11 cellular contexts compared by ENCODE assay signal in the genomic region with DNA sequence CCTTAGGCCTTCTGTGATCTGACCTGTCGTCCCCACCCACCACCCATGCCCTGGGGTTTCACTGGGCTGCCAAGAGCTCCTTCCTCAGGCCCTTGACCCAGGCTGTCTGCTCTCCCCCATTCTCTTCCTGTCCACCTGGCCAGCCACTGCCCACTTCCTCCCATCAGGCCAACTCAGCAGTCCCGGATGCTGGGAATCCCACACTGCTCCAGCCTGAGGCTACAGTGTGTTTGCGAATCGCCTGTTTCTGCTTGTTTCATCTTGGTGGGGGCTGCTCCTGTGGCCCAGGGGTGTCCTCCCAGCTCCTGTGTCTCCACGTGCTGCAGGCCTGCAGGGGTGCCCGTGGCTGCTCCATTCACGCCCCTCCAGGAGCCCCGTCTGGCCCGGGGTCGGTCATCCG. TPM values are rescaled to one million over a fixed set of nuclear protein-coding genes. Genes with fewer than 3 reads are reported as not detected.
DNase-seq lines count a peak whose midpoint lies in the region; ATAC-seq, FAIRE-seq and TF ChIP-seq lines count a peak whose summit lies in the region.
"Had no signal": no experiment of that assay in that cellular context is flagged by ENCODE, and none has a peak within 500 bp of the region (broad histone marks: within the 10 kb centered on the region; RNA-seq: fewer than 3 reads in every experiment).

No MANE protein-coding gene starts in this region.

- peak; percentile 60 for DNase-seq in HT1080 (ENCODE audit: low read depth)
- DNase-seq in UCSD-AML1 (lab: John Stamatoyannopoulos, UW; ENCODE audit: unreplicated experiment): peak; percentile 27
- no peak for DNase-seq in keratinocyte (ENCODE audit: low read depth, low spot score)
- no peak for DNase-seq in mesenteric fat pad (ENCODE audit: low spot score)
- no peak for DNase-seq in activated CD4-positive, alpha-beta T cell treated with anti-CD3 and anti-CD28 coated beads, Interleukin-2, amount 50 U/mL, for 48 hours
- no peak for DNase-seq in foreskin fibroblast

- H4K20me1 ChIP-seq in BLaER1: peaks cover 63% of the 10 kb centered on the region
- peaks cover 6% of the 10 kb centered on the region for H4K20me1 ChIP-seq in keratinocyte (ENCODE audit: control insufficient read depth, extremely low read depth, insufficient read depth, low read length)

- H3K9ac ChIP-seq in BLaER1 (no peak overlapping the region), keratinocyte (ENCODE audit: control insufficient read depth, extremely low read depth, insufficient read depth, low read length) (no peak overlapping the region)
- H3K9ac ChIP-seq: KMS-11 had no signal

- H3K4me1 ChIP-seq in BLaER1 (peaks cover 75% of the 10 kb centered on the region), keratinocyte (ENCODE audit: control insufficient read depth, extremely low read depth, insufficient read depth, low read length) (peaks cover 20% of the 10 kb centered on the region)

- H3K4me3 ChIP-seq in BLaER1 (no peak overlapping the region), keratinocyte (ENCODE audit: control insufficient read depth in 2 of 3, extremely low read depth in 1 of 3, insufficient read depth in 2 of 3, low read depth in 1 of 3, low read length in 3 of 3) (no peak overlapping the region), foreskin fibroblast (ENCODE audit: low read depth in 1 of 2, low read length in 2 of 2) (no peak overlapping the region)

- no peak overlapping the region for H3K27ac ChIP-seq in BLaER1
- H3K27ac ChIP-seq in keratinocyte (ENCODE audit: control insufficient read depth, insufficient read depth, low read length): no peak overlapping the region
- H3K27ac ChIP-seq: gastrocnemius medialis, KMS-11 had no signal

- H3K36me3 ChIP-seq in BLaER1 (no peaks in the 10 kb centered on the region), keratinocyte (ENCODE audit: control insufficient read depth in 2 of 2, extremely low read depth in 1 of 2, insufficient read depth in 2 of 2, low read length in 2 of 2) (no peaks in the 10 kb centered on the region)
- H3K36me3 ChIP-seq: gastrocnemius medialis had no signal

- dilution Hi-C loops in keratinocyte (cut with MboI; ENCODE audit: extremely low pct_ligation_motif_present, low sequenced_read_pairs): no loop called here

- H3K9me1 ChIP-seq in keratinocyte (ENCODE audit: control insufficient read depth, extremely low read depth, insufficient read depth, low read length): no peaks in the 10 kb centered on the region

- H3K27me3 ChIP-seq in BLaER1 (peaks cover 61% of the 10 kb centered on the region), keratinocyte (ENCODE audit: control insufficient read depth, extremely low read depth, insufficient read depth, low read length) (peaks cover 26% of the 10 kb centered on the region)

- FAIRE-seq in keratinocyte (lab: Jason Lieb, UNC): no peak

- H3K79me2 ChIP-seq in keratinocyte (ENCODE audit: control insufficient read depth, insufficient read depth, low read length): peaks cover 8% of the 10 kb centered on the region

- H3K4me2 ChIP-seq in BLaER1 (peak overlapping the region; percentile 100), keratinocyte (ENCODE audit: control insufficient read depth, extremely low read depth, insufficient read depth, low read depth, low read length) (peak overlapping the region; percentile 37)
- H3K4me2 ChIP-seq: KMS-11 had no signal

- H2AFZ ChIP-seq in keratinocyte (ENCODE audit: control insufficient read depth, low read length): no peak overlapping the region

- no peak for ATAC-seq in activated CD4-positive, CD25-positive, alpha-beta regulatory T cell treated with anti-CD3 and anti-CD28 coated beads, Interleukin-2, amount 50 U/mL, for 24 hours

- H3K9me3 ChIP-seq in BLaER1: no peaks in the 10 kb centered on the region
- no peaks in the 10 kb centered on the region for H3K9me3 ChIP-seq in keratinocyte (ENCODE audit: control insufficient read depth, low read depth, low read length)
- H3K9me3 ChIP-seq: gastrocnemius medialis had no signal

- TF ChIP-seq CTCF in keratinocyte (optimal IDR thresholded peaks at IDR 0.05 in 1 of 3, IDR thresholded peaks at IDR 0.05 in 1 of 3, conservative IDR thresholded peaks at IDR 0.05 in 1 of 3; ENCODE audit: extremely low read depth in 1 of 3, insufficient read depth in 2 of 3, low read length in 3 of 3) (no peak), foreskin fibroblast (IDR thresholded peaks at IDR 0.05; ENCODE audit: low read depth, low read length) (no peak)

RNA-seq across cellular contexts. Expression of a gene that starts 0.8 kb away (rescaled TPM):
- 119 and 152 TPM in 2 replicates for total RNA-seq in HT1080 (2014; rRNA removed; shearing (Covaris generic))
- 45.2 and 64.3 TPM in 2 replicates for polyA plus RNA-seq in HT1080 (2015; cell fraction: cytosol; rRNA removed)
- 31.3 and 37.7 TPM in 2 replicates for polyA plus RNA-seq in HT1080 (2015; cell fraction: nucleus; rRNA removed)
- polyA plus RNA-seq in keratinocyte: 27.1 to 171 TPM (median 42.1 TPM) in 3 replicates
- 6.8 TPM for polyA plus RNA-seq in keratinocyte (2011; ENCODE audit: low read depth)
- 34.2 and 182 TPM in 2 replicates for polyA plus RNA-seq in keratinocyte (2011; cell fraction: cytosol; rRNA removed)
- polyA plus RNA-seq in keratinocyte (2011; cell fraction: nucleus; rRNA removed): 19.9 and 47.2 TPM in 2 replicates
- polyA plus RNA-seq in keratinocyte (2012; ENCODE audit: low replicate concordance): 45.7 and 85.4 TPM in 2 replicates
- polyA minus RNA-seq in keratinocyte: 8.2 to 26.2 TPM (median 21.2 TPM) in 3 replicates
- polyA minus RNA-seq in keratinocyte (2011; cell fraction: cytosol; rRNA and poly(A)+ RNA removed): 197 TPM
- 23.7 and 32.2 TPM in 2 replicates for polyA minus RNA-seq in keratinocyte (2011; cell fraction: nucleus; rRNA and poly(A)+ RNA removed)
- 30.3 TPM for total RNA-seq in mesenteric fat pad

RNA-seq across cellular contexts. Expression of a gene that starts 6.9 kb away (rescaled TPM):
- total RNA-seq in HT1080 (2014; rRNA removed; shearing (Covaris generic)): 42.3 and 54.6 TPM in 2 replicates
- polyA plus RNA-seq in HT1080 (2015; cell fraction: cytosol; rRNA removed): 33.5 and 38.4 TPM in 2 replicates
- polyA plus RNA-seq in HT1080 (2015; cell fraction: nucleus; rRNA removed): 36.5 and 40.5 TPM in 2 replicates
- 5.6 to 13.7 TPM (median 8.2 TPM) in 3 replicates for polyA plus RNA-seq in keratinocyte
- 3.4 TPM for polyA plus RNA-seq in keratinocyte (2011; ENCODE audit: low read depth)
- polyA plus RNA-seq in keratinocyte (2011; cell fraction: cytosol; rRNA removed): 2.4 and 10.4 TPM in 2 replicates
- 9.1 and 12.4 TPM in 2 replicates for polyA plus RNA-seq in keratinocyte (2011; cell fraction: nucleus; rRNA removed)
- polyA plus RNA-seq in keratinocyte (2012; ENCODE audit: low replicate concordance): 9.1 and 19.8 TPM in 2 replicates
- 0.64 to 1.3 TPM (median 1.0 TPM) in 3 replicates for polyA minus RNA-seq in keratinocyte
- 13.8 TPM for polyA minus RNA-seq in keratinocyte (2011; cell fraction: cytosol; rRNA and poly(A)+ RNA removed)
- 2.6 and 4.3 TPM in 2 replicates for polyA minus RNA-seq in keratinocyte (2011; cell fraction: nucleus; rRNA and poly(A)+ RNA removed)
- total RNA-seq in mesenteric fat pad: 30.9 TPM

RNA-seq across cellular contexts. Expression of a gene that starts 8.5 kb away (rescaled TPM):
- total RNA-seq in HT1080 (2014; rRNA removed; shearing (Covaris generic)): 2.0 and 4.2 TPM in 2 replicates
- polyA plus RNA-seq in HT1080 (2015; cell fraction: cytosol; rRNA removed): 1.7 and 1.8 TPM in 2 replicates
- 1.1 and 1.2 TPM in 2 replicates for polyA plus RNA-seq in HT1080 (2015; cell fraction: nucleus; rRNA removed)
- polyA plus RNA-seq in keratinocyte: 0.45 to 3.0 TPM (median 0.81 TPM) in 3 replicates
- polyA plus RNA-seq in keratinocyte (2011; ENCODE audit: low read depth): 0.95 TPM
- 2.0 and 5.2 TPM in 2 replicates for polyA plus RNA-seq in keratinocyte (2011; cell fraction: cytosol; rRNA removed)
- polyA plus RNA-seq in keratinocyte (2011; cell fraction: nucleus; rRNA removed): 4.4 and 6.3 TPM in 2 replicates
- 1.3 and 3.8 TPM in 2 replicates for polyA plus RNA-seq in keratinocyte (2012; ENCODE audit: low replicate concordance)
- 0.96 to 3.3 TPM (median 1.5 TPM) in 3 replicates for polyA minus RNA-seq in keratinocyte
- 12.3 TPM for polyA minus RNA-seq in keratinocyte (2011; cell fraction: cytosol; rRNA and poly(A)+ RNA removed)
- polyA minus RNA-seq in keratinocyte (2011; cell fraction: nucleus; rRNA and poly(A)+ RNA removed): 5.3 and 6.5 TPM in 2 replicates
- total RNA-seq in mesenteric fat pad: not detected
- total RNA-seq: gastrocnemius medialis, Right ventricle myocardium inferior had no signal

RNA-seq across cellular contexts. Expression of a gene that starts 12.2 kb away (rescaled TPM):
- 4.2 and 4.6 TPM in 2 replicates for total RNA-seq in HT1080 (2014; rRNA removed; shearing (Covaris generic))
- 2.2 TPM in 2 replicates for polyA plus RNA-seq in HT1080 (2015; cell fraction: cytosol; rRNA removed)
- polyA plus RNA-seq in HT1080 (2015; cell fraction: nucleus; rRNA removed): 70.2 and 75.4 TPM in 2 replicates
- 2.0 to 4.1 TPM (median 2.5 TPM) in 3 replicates for polyA plus RNA-seq in keratinocyte
- 3.0 TPM for polyA plus RNA-seq in keratinocyte (2011; ENCODE audit: low read depth)
- 0.61 and 0.68 TPM in 2 replicates for polyA plus RNA-seq in keratinocyte (2011; cell fraction: cytosol; rRNA removed)
- polyA plus RNA-seq in keratinocyte (2011; cell fraction: nucleus; rRNA removed): 15.1 and 20.5 TPM in 2 replicates
- 2.0 and 2.4 TPM in 2 replicates for polyA plus RNA-seq in keratinocyte (2012; ENCODE audit: low replicate concordance)
- 0.56 to 1.4 TPM (median 0.73 TPM) in 3 replicates for polyA minus RNA-seq in keratinocyte
- polyA minus RNA-seq in keratinocyte (2011; cell fraction: cytosol; rRNA and poly(A)+ RNA removed): not detected
- polyA minus RNA-seq in keratinocyte (2011; cell fraction: nucleus; rRNA and poly(A)+ RNA removed): 0.70 and 2.4 TPM in 2 replicates
- total RNA-seq in mesenteric fat pad: 1.0 TPM
- total RNA-seq: gastrocnemius medialis had no signal

RNA-seq across cellular contexts. Expression of a gene that starts 12.8 kb away (rescaled TPM):
- total RNA-seq in HT1080 (2014; rRNA removed; shearing (Covaris generic)): 18.6 and 27.2 TPM in 2 replicates
- polyA plus RNA-seq in HT1080 (2015; cell fraction: cytosol; rRNA removed): 12.0 and 17.5 TPM in 2 replicates
- polyA plus RNA-seq in HT1080 (2015; cell fraction: nucleus; rRNA removed): 51.4 and 52.8 TPM in 2 replicates
- 6.8 to 30.7 TPM (median 8.0 TPM) in 3 replicates for polyA plus RNA-seq in keratinocyte
- polyA plus RNA-seq in keratinocyte (2011; ENCODE audit: low read depth): 4.2 TPM
- polyA plus RNA-seq in keratinocyte (2011; cell fraction: cytosol; rRNA removed): 2.5 and 10.9 TPM in 2 replicates
- 53.3 and 72.7 TPM in 2 replicates for polyA plus RNA-seq in keratinocyte (2011; cell fraction: nucleus; rRNA removed)
- polyA plus RNA-seq in keratinocyte (2012; ENCODE audit: low replicate concordance): 9.9 and 16.8 TPM in 2 replicates
- 0.93 to 3.6 TPM (median 2.0 TPM) in 3 replicates for polyA minus RNA-seq in keratinocyte
- polyA minus RNA-seq in keratinocyte (2011; cell fraction: cytosol; rRNA and poly(A)+ RNA removed): 13.8 TPM
- 5.9 and 11.4 TPM in 2 replicates for polyA minus RNA-seq in keratinocyte (2011; cell fraction: nucleus; rRNA and poly(A)+ RNA removed)
- total RNA-seq in mesenteric fat pad: 7.4 TPM

Comparison
In these comparisons a context has a peak if more than half of its experiments do, and no peak if none do; other contexts are left out.
1. DNase-seq: peak in HT1080 (single experiment) and UCSD-AML1 (single experiment); none in keratinocyte (single experiment), mesenteric fat pad (single experiment), activated CD4-positive, alpha-beta T cell treated with anti-CD3 and anti-CD28 coated beads, Interleukin-2, amount 50 U/mL, for 48 hours (0 of 2) and foreskin fibroblast (0 of 2).